2 cellular contexts compared by ENCODE assay signal in the genomic region with DNA sequence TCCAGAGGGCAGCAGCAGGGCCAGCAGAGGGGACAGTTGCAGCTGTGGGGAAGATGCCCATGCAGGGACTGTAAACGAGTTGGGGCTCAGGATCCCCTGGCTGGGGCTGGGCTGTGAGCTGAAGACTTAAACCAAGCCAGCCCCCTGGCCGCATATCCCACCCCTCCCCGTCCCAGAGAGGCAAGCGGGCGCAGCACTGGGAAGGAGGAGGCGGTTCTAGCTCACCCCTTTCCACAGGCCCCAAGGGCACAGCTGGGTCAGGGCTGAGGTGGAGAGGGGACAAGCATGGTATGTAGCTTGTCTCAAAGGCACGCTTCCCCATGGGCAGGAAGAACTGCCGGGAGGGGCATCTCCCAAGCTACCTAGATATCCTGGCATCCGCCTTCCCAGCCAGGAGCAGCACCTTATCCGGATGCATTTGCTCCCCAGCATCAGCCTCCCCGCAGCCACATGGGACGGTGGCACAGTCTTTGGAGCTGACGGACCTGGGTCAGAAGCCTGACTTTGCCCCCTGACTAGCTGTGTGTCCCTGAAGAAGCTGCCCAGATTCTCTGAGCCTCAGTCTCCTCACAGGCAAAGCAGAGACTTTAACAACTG.
TF ChIP-seq lines count a peak whose summit lies in the region.

No MANE protein-coding gene starts in this region.

TF ChIP-seq in GM23338, 12 proteins besides CTCF, POLR2A, EP300 and RAD21:
- TF ChIP-seq STAT1 (IDR thresholded peaks at IDR 0.05; ENCODE audit: unreplicated experiment) (no peak), ETS1 (IDR thresholded peaks at IDR 0.05) (no peak), CREB1 (CRISPR knock-in tag; IDR thresholded peaks at IDR 0.05; ENCODE audit: low read depth) (no peak), EZH2 (IDR thresholded peaks at IDR 0.05; ENCODE audit: low read depth, unreplicated experiment) (no peak)

TF ChIP-seq in H1, 55 proteins besides CTCF, POLR2A, EP300 and RAD21:
- TF ChIP-seq ASH2L (IDR thresholded peaks at IDR 0.05; ENCODE audit: low read length) (no peak), TBP (IDR thresholded peaks at IDR 0.05; ENCODE audit: low read depth, low read length) (no peak), BRCA1 (IDR thresholded peaks at IDR 0.05; ENCODE audit: low read depth, low read length) (no peak), ATF3 (IDR thresholded peaks at IDR 0.05; ENCODE audit: insufficient read depth, low read depth, low read length) (no peak), GTF2F1 (IDR thresholded peaks at IDR 0.05; ENCODE audit: borderline replicate concordance, low read depth, low read length) (no peak), SIRT6 (IDR thresholded peaks at IDR 0.05; ENCODE audit: low read length) (no peak), SRF (IDR thresholded peaks at IDR 0.05; ENCODE audit: low read depth, low read length) (no peak)
- TF ChIP-seq, protein P1, sequence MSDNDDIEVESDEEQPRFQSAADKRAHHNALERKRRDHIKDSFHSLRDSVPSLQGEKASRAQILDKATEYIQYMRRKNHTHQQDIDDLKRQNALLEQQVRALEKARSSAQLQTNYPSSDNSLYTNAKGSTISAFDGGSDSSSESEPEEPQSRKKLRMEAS (IDR thresholded peaks at IDR 0.05) = no peak
- TF ChIP-seq, protein P2, sequence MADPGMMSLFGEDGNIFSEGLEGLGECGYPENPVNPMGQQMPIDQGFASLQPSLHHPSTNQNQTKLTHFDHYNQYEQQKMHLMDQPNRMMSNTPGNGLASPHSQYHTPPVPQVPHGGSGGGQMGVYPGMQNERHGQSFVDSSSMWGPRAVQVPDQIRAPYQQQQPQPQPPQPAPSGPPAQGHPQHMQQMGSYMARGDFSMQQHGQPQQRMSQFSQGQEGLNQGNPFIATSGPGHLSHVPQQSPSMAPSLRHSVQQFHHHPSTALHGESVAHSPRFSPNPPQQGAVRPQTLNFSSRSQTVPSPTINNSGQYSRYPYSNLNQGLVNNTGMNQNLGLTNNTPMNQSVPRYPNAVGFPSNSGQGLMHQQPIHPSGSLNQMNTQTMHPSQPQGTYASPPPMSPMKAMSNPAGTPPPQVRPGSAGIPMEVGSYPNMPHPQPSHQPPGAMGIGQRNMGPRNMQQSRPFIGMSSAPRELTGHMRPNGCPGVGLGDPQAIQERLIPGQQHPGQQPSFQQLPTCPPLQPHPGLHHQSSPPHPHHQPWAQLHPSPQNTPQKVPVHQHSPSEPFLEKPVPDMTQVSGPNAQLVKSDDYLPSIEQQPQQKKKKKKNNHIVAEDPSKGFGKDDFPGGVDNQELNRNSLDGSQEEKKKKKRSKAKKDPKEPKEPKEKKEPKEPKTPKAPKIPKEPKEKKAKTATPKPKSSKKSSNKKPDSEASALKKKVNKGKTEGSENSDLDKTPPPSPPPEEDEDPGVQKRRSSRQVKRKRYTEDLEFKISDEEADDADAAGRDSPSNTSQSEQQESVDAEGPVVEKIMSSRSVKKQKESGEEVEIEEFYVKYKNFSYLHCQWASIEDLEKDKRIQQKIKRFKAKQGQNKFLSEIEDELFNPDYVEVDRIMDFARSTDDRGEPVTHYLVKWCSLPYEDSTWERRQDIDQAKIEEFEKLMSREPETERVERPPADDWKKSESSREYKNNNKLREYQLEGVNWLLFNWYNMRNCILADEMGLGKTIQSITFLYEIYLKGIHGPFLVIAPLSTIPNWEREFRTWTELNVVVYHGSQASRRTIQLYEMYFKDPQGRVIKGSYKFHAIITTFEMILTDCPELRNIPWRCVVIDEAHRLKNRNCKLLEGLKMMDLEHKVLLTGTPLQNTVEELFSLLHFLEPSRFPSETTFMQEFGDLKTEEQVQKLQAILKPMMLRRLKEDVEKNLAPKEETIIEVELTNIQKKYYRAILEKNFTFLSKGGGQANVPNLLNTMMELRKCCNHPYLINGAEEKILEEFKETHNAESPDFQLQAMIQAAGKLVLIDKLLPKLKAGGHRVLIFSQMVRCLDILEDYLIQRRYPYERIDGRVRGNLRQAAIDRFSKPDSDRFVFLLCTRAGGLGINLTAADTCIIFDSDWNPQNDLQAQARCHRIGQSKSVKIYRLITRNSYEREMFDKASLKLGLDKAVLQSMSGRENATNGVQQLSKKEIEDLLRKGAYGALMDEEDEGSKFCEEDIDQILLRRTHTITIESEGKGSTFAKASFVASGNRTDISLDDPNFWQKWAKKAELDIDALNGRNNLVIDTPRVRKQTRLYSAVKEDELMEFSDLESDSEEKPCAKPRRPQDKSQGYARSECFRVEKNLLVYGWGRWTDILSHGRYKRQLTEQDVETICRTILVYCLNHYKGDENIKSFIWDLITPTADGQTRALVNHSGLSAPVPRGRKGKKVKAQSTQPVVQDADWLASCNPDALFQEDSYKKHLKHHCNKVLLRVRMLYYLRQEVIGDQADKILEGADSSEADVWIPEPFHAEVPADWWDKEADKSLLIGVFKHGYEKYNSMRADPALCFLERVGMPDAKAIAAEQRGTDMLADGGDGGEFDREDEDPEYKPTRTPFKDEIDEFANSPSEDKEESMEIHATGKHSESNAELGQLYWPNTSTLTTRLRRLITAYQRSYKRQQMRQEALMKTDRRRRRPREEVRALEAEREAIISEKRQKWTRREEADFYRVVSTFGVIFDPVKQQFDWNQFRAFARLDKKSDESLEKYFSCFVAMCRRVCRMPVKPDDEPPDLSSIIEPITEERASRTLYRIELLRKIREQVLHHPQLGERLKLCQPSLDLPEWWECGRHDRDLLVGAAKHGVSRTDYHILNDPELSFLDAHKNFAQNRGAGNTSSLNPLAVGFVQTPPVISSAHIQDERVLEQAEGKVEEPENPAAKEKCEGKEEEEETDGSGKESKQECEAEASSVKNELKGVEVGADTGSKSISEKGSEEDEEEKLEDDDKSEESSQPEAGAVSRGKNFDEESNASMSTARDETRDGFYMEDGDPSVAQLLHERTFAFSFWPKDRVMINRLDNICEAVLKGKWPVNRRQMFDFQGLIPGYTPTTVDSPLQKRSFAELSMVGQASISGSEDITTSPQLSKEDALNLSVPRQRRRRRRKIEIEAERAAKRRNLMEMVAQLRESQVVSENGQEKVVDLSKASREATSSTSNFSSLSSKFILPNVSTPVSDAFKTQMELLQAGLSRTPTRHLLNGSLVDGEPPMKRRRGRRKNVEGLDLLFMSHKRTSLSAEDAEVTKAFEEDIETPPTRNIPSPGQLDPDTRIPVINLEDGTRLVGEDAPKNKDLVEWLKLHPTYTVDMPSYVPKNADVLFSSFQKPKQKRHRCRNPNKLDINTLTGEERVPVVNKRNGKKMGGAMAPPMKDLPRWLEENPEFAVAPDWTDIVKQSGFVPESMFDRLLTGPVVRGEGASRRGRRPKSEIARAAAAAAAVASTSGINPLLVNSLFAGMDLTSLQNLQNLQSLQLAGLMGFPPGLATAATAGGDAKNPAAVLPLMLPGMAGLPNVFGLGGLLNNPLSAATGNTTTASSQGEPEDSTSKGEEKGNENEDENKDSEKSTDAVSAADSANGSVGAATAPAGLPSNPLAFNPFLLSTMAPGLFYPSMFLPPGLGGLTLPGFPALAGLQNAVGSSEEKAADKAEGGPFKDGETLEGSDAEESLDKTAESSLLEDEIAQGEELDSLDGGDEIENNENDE (IDR thresholded peaks at IDR 0.05; ENCODE audit: insufficient replicate concordance, low read length) = no peak
TF ChIP-seq in H1: peak in this region for 0.
